Comparison of ENCODE assay signal across 6 cellular contexts in the genomic region with DNA sequence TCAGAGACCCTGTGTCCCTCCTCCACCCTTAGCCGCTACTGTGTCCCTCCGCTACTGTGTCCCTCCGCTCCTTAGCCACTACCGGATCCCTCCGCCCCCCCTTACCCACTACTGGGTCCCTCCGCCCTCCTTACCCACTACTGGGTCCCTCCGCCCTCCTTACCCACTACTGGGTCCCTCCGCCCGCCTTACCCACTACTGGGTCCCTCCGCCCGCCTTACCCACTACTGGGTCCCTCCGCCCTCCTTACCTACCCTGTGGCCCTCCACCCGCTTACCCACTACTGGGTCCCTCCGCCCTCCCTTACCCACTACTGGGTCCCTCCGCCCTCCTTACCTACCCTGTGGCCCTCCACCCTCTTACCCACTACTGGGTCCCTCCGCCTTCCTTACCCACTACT. TPM values are rescaled to one million over a fixed set of nuclear protein-coding genes. Genes with fewer than 3 reads are reported as not detected.
DNase-seq lines count a peak whose midpoint lies in the region; ATAC-seq and TF ChIP-seq lines count a peak whose summit lies in the region.
"Not testable (repeated sequence)": the region's sequence is repeated elsewhere in the genome, so short reads cannot be mapped to it uniquely, and the experiment has no call there.

No MANE protein-coding gene starts in this region.

- POLR2A ChIA-PET in CD4-positive, alpha-beta memory T cell (lab: Charles Lee; ENCODE audit: partially characterized antibody): not testable (repeated sequence)

- intact Hi-C loops in CD4-positive, alpha-beta memory T cell (cut with micrococcal nuclease); testis (cut with DNase I; ENCODE audit: low total_unique reads): not testable (repeated sequence)

- H3K9me3 ChIP-seq in CD4-positive, alpha-beta memory T cell (ENCODE audit: control insufficient read depth in 1 of 2, low read length in 2 of 2); T-helper 17 cell (ENCODE audit: control insufficient read depth, low read length, poor library complexity, severe bottlenecking); testis: not testable (repeated sequence)

- peak overlapping the region in 1 of 7 donors; percentile 25 for H3K27ac Mint-ChIP-seq in CD4-positive, alpha-beta memory T cell
- peak overlapping the region; percentile 87 for H3K27ac Mint-ChIP-seq in T-helper 17 cell
- H3K27ac Mint-ChIP-seq in activated T-cell treated with anti-CD3 and anti-CD28 coated beads, Interleukin-2, amount 50 U/mL, for 24 hours: not testable (repeated sequence)
- H3K27ac Mint-ChIP-seq in effector memory CD8-positive, alpha-beta T cell: peak overlapping the region; percentile 51 to 60

- 17 to 73% methylated on average over 1 to 9 of the region's 16 CpGs for WGBS in testis, 2 donors

- DNase-seq in CD4-positive, alpha-beta memory T cell: peak in 2 of 5 donors; percentile 16 to 58
- DNase-seq in T-helper 17 cell (peak in 1 of 3 donors; percentile 54), testis (peak; percentile 65)
- DNase-seq in activated T-cell treated with anti-CD3 and anti-CD28 coated beads, Interleukin-2, amount 50 U/mL, for 24 hours: not testable (repeated sequence)
- DNase-seq in activated T-helper 9 cell treated with anti-CD3 and anti-CD28 coated beads, Interleukin-2, amount 50 U/mL, for 16 hours (ENCODE audit: low read depth): peak; percentile 4
- DNase-seq in effector memory CD8-positive, alpha-beta T cell: peak in 2 of 3 experiments; percentile 55 to 64

- H3K36me3 Mint-ChIP-seq in CD4-positive, alpha-beta memory T cell: peaks cover 10 to 16% of the 10 kb centered on the region in 2 donors
- peaks cover 15% of the 10 kb centered on the region for H3K36me3 Mint-ChIP-seq in T-helper 17 cell (ENCODE audit: low read depth)
- H3K36me3 Mint-ChIP-seq in activated T-cell treated with anti-CD3 and anti-CD28 coated beads, Interleukin-2, amount 50 U/mL, for 24 hours (ENCODE audit: low read depth): peaks cover 74% of the 10 kb centered on the region
- not testable (repeated sequence) for H3K36me3 Mint-ChIP-seq in effector memory CD8-positive, alpha-beta T cell (ENCODE audit: insufficient read depth)

- not testable (repeated sequence) for H3K27me3 ChIP-seq in CD4-positive, alpha-beta memory T cell (ENCODE audit: insufficient read depth, low read length); testis

- not testable (repeated sequence) for H3K9me3 Mint-ChIP-seq in CD4-positive, alpha-beta memory T cell; activated T-cell treated with anti-CD3 and anti-CD28 coated beads, Interleukin-2, amount 50 U/mL, for 24 hours; effector memory CD8-positive, alpha-beta T cell

- H3K4me1 ChIP-seq in CD4-positive, alpha-beta memory T cell (ENCODE audit: insufficient read depth, low read length); testis: not testable (repeated sequence)

- H3K4me3 ChIP-seq in CD4-positive, alpha-beta memory T cell (ENCODE audit: low read length in 2 of 2); testis: not testable (repeated sequence)

- TF ChIP-seq POLR2A in testis (IDR thresholded peaks at IDR 0.05): not testable (repeated sequence)

- CTCF ChIA-PET in CD4-positive, alpha-beta memory T cell (lab: Charles Lee; ENCODE audit: partially characterized antibody): not testable (repeated sequence)

- H3K4me3 Mint-ChIP-seq in CD4-positive, alpha-beta memory T cell: peak overlapping the region in 6 of 8 donors; percentile 53 to 80 (median 62)
- peak overlapping the region; percentile 85 for H3K4me3 Mint-ChIP-seq in T-helper 17 cell
- H3K4me3 Mint-ChIP-seq in activated T-cell treated with anti-CD3 and anti-CD28 coated beads, Interleukin-2, amount 50 U/mL, for 24 hours: peak overlapping the region; percentile 28
- peak overlapping the region; percentile 45 to 77 for H3K4me3 Mint-ChIP-seq in effector memory CD8-positive, alpha-beta T cell

- peaks cover 5 to 17% (median 13%) of the 10 kb centered on the region in 4 donors for H3K4me1 Mint-ChIP-seq in CD4-positive, alpha-beta memory T cell
- H3K4me1 Mint-ChIP-seq in T-helper 17 cell: peaks cover 28% of the 10 kb centered on the region
- H3K4me1 Mint-ChIP-seq in activated T-cell treated with anti-CD3 and anti-CD28 coated beads, Interleukin-2, amount 50 U/mL, for 24 hours (ENCODE audit: low read depth): peaks cover 19% of the 10 kb centered on the region
- H3K4me1 Mint-ChIP-seq in effector memory CD8-positive, alpha-beta T cell (ENCODE audit: low read depth in 2 of 2): peaks cover 11 to 24% of the 10 kb centered on the region in 2 donors

- not testable (repeated sequence) for H3K27ac ChIP-seq in CD4-positive, alpha-beta memory T cell (ENCODE audit: low read depth, low read length); testis

- H3K27me3 Mint-ChIP-seq in CD4-positive, alpha-beta memory T cell; T-helper 17 cell; activated T-cell treated with anti-CD3 and anti-CD28 coated beads, Interleukin-2, amount 50 U/mL, for 24 hours; effector memory CD8-positive, alpha-beta T cell: not testable (repeated sequence)

- not testable (repeated sequence) for ATAC-seq in T-helper 17 cell; effector memory CD8-positive, alpha-beta T cell (replicated peaks)

- H3K36me3 ChIP-seq in CD4-positive, alpha-beta memory T cell (ENCODE audit: insufficient read depth, low read length); testis (ENCODE audit: low read depth, missing control alignments): not testable (repeated sequence)

- not testable (repeated sequence) for TF ChIP-seq CTCF in testis (IDR thresholded peaks at IDR 0.05)

RNA-seq across cellular contexts. Expression of gene NCAPG2, which starts 37.3 kb away (rescaled TPM):
- 10 to 100 TPM; 15.0 to 17.9 TPM for total RNA-seq in CD4-positive, alpha-beta memory T cell
- 10 to 100 TPM in 1 of 2 donors, 1 to 10 TPM in 1; 7.2 to 12.9 TPM for polyA plus RNA-seq in CD4-positive, alpha-beta memory T cell
- total RNA-seq in T-helper 17 cell: 10 to 100 TPM in 1 of 2 donors, 1 to 10 TPM in 1; 8.8 to 38.7 TPM
- total RNA-seq in testis: 10 to 100 TPM; 30.2 to 34.0 TPM
- polyA plus RNA-seq in testis (ENCODE audit: insufficient read depth, low read depth, low replicate concordance): 53.9 TPM

Comparison
In these comparisons a context has a peak if more than half of its experiments do, and no peak if none do; other contexts are left out.
1. H3K4me3 Mint-ChIP-seq: peak in every context shown above with its lines; median percentile 85 in T-helper 17 cell; 62 in CD4-positive, alpha-beta memory T cell; 61 in effector memory CD8-positive, alpha-beta T cell; 28 in activated T-cell treated with anti-CD3 and anti-CD28 coated beads, Interleukin-2, amount 50 U/mL, for 24 hours.